ENCODE assay signal across 21 cellular contexts in the genomic region with DNA sequence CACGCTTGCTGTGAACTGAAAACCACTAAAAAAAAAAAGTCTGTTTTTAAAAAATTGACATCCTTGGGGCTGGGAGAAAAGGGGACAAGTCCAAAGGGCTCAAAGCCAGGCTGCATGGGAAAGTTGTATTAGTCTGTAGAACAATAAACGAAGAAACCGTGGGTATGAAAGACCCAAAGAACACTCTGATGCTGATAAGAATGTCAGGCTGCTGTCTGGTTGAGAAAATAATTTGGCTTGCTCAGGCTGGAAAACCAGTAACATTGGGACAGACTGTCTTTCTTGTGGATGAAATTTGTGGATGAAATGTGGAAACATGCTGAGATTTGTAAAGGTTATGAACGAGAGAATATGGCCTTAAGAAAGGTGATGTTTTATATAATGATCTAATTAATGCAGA.
DNase-seq lines count a peak whose midpoint lies in the region; ATAC-seq and TF ChIP-seq lines count a peak whose summit lies in the region.
"Had no signal": no experiment of that assay in that cellular context is flagged by ENCODE, and none has a peak within 500 bp of the region (broad histone marks: within the 10 kb centered on the region; RNA-seq: fewer than 3 reads in every experiment).

No MANE protein-coding gene starts in this region.

- H3K27ac ChIP-seq in right cardiac atrium (ENCODE audit: low read length) (peak overlapping the region; percentile 78), thoracic aorta (peak overlapping the region; percentile 33 to 47)
- H3K27ac ChIP-seq: HL-60, RWPE1 had no signal

- WGBS in right cardiac atrium: 47% methylated on average over 4 of the region's 4 CpGs

- no peak overlapping the region for H3K4me3 ChIP-seq in right cardiac atrium (ENCODE audit: low read length)
- no peak overlapping the region for H3K4me3 ChIP-seq in thoracic aorta

- intact Hi-C loops in Right ventricle myocardium inferior (cut with DNase I) (no loop called here), cardiac septum (cut with DNase I) (no loop called here), right cardiac atrium (cut with DNase I) (no loop called here)

- peaks cover 5% of the 10 kb centered on the region for H3K4me1 ChIP-seq in right cardiac atrium (ENCODE audit: control insufficient read depth, insufficient read depth, low read length)
- H3K4me1 ChIP-seq in thoracic aorta (ENCODE audit: control insufficient read depth in 1 of 2, low read depth in 2 of 2): peaks cover 18 to 34% of the 10 kb centered on the region in 2 donors

- H3K4me1 Mint-ChIP-seq in chondrocyte (ENCODE audit: low read depth): peaks cover 67% of the 10 kb centered on the region

- no peaks in the 10 kb centered on the region for H3K9me3 Mint-ChIP-seq in chondrocyte (ENCODE audit: low read depth)

- no peaks in the 10 kb centered on the region for H3K36me3 Mint-ChIP-seq in chondrocyte (ENCODE audit: low read depth)

- H3K4me3 Mint-ChIP-seq in chondrocyte (ENCODE audit: unreplicated experiment): no peak overlapping the region

- ATAC-seq in Right ventricle myocardium inferior: peak; percentile 30
- peak; percentile 49 to 65 for ATAC-seq in right cardiac atrium
- ATAC-seq in thoracic aorta (ENCODE audit: insufficient number of reproducible peaks, low FRiP score, low read depth): no peak
- ATAC-seq in GM18870 (IDR thresholded peaks at IDR 0.05; ENCODE audit: unreplicated experiment): no peak

- DNase-seq in Right ventricle myocardium inferior (ENCODE audit: missing footprints) (no peak), cardiac septum (ENCODE audit: low spot score) (no peak), chondrocyte (ENCODE audit: low spot score) (no peak), right cardiac atrium (peak in 1 of 3 donors; percentile 65), thoracic aorta (ENCODE audit: low spot score) (no peak), HCEC 1CT (no peak), cerebellum (ENCODE audit: low spot score) (no peak)
- DNase-seq: DMS79 treated with DMSO at 0.1 percent for 48 hours, GF-D8, Karpas-422, NCI-H1105, NCI-H1436 treated with DMSO at 0.1 percent for 48 hours, NCI-H187 treated with DMSO at 0.1 percent for 48 hours, NCI-H2107, NCI-H526 treated with DMSO at 0.1 percent for 48 hours, SIG-M5, SK-N-SH, SW 1271 had no signal

- no peaks in the 10 kb centered on the region for H3K9me3 ChIP-seq in right cardiac atrium (ENCODE audit: control insufficient read depth, low read length)
- H3K9me3 ChIP-seq in thoracic aorta: no peaks in the 10 kb centered on the region
- H3K9me3 ChIP-seq: SK-N-SH had no signal

- TF ChIP-seq CTCF in chondrocyte (IDR thresholded peaks at IDR 0.05) (no peak), thoracic aorta (IDR thresholded peaks at IDR 0.05) (no peak)

- H3K27me3 ChIP-seq in right cardiac atrium (ENCODE audit: control insufficient read depth, insufficient read depth) (no peaks in the 10 kb centered on the region), thoracic aorta (replicated peaks; ENCODE audit: insufficient read depth) (no peaks in the 10 kb centered on the region)

- H3K36me3 ChIP-seq in thoracic aorta: no peaks in the 10 kb centered on the region

- peak overlapping the region; percentile 34 for H3K27ac Mint-ChIP-seq in chondrocyte (ENCODE audit: unreplicated experiment)

- no peaks in the 10 kb centered on the region for H3K27me3 Mint-ChIP-seq in chondrocyte (ENCODE audit: low read depth)

Comparison
In these comparisons a context has a peak if more than half of its experiments do, and no peak if none do; other contexts are left out.
1. ATAC-seq: peak in Right ventricle myocardium inferior (single experiment) and right cardiac atrium (2 of 2); none in thoracic aorta (single experiment) and GM18870 (single experiment).